Comparison of ENCODE assay signal across 10 cellular contexts in genomic region chr14:74566174-74567125, GRCh38. TPM values are rescaled to one million over a fixed set of nuclear protein-coding genes. Genes with fewer than 3 reads are reported as not detected.
DNase-seq lines count a peak whose midpoint lies in the region; ATAC-seq and TF ChIP-seq lines count a peak whose summit lies in the region.
"Had no signal": no experiment of that assay in that cellular context is flagged by ENCODE, and none has a peak within 500 bp of the region (broad histone marks: within the 10 kb centered on the region; RNA-seq: fewer than 3 reads in every experiment).

No MANE protein-coding gene starts in this region.

- H3K36me3 ChIP-seq in IMR-90 (ENCODE audit: control insufficient read depth, insufficient read depth, low read length) (no peaks in the 10 kb centered on the region), mucosa of descending colon (ENCODE audit: low read depth) (no peaks in the 10 kb centered on the region), upper lobe of left lung (no peaks in the 10 kb centered on the region)

- TF ChIP-seq CTCF in IMR-90 (conservative IDR thresholded peaks at IDR 0.05; ENCODE audit: low read depth, low read length) (no peak), coronary artery (IDR thresholded peaks at IDR 0.05) (no peak), mucosa of descending colon (IDR thresholded peaks at IDR 0.05) (no peak), upper lobe of left lung (IDR thresholded peaks at IDR 0.05) (no peak)

- peak overlapping the region; percentile 50 for H4K91ac ChIP-seq in IMR-90 (ENCODE audit: insufficient read depth, low read depth, low read length)

- no peak for TF ChIP-seq EP300 in upper lobe of left lung (IDR thresholded peaks at IDR 0.05)

- intact Hi-C loops in IMR-90 (cut with micrococcal nuclease) = no loop called here
- intact Hi-C loops in mucosa of descending colon (cut with DNase I, micrococcal nuclease) = no loop called here

- peak overlapping the region; percentile 68 for H2BK20ac ChIP-seq in IMR-90 (ENCODE audit: low read depth, low read length)

- H3K4me1 ChIP-seq in IMR-90 (ENCODE audit: control insufficient read depth, insufficient read depth, low read length) (peaks cover 42% of the 10 kb centered on the region), mucosa of descending colon (ENCODE audit: low read depth) (no peaks in the 10 kb centered on the region), upper lobe of left lung (peaks cover 29 to 55% (median 40%) of the 10 kb centered on the region in 4 donors)

- in situ Hi-C loops in IMR-90 (cut with MboI; ENCODE audit: low sequenced_read_pairs) = no loop called here

- H3K27ac ChIP-seq in IMR-90 (ENCODE audit: insufficient read depth, low read length) (peak overlapping the region; percentile 30), coronary artery (peak overlapping the region; percentile 64 to 93), upper lobe of left lung (peak overlapping the region; percentile 52 to 79 (median 64))

- H2AK9ac ChIP-seq in IMR-90 (replicated peaks; ENCODE audit: low read depth, low read length, poor library complexity) = peak overlapping the region; percentile 60

- peak overlapping the region; percentile 63 for H3K18ac ChIP-seq in IMR-90 (ENCODE audit: low read depth, low read length)

- peak overlapping the region; percentile 72; the same call in 1 of the 2 replicates for H3K23ac ChIP-seq in IMR-90 (ENCODE audit: low read depth, low read length)

- TF ChIP-seq RAD21 in IMR-90 (IDR thresholded peaks at IDR 0.05; ENCODE audit: low read length) = no peak

- no peak for ATAC-seq in IMR-90 (ENCODE audit: low read depth)
- ATAC-seq in mucosa of descending colon = peak; percentile 22
- no peak for ATAC-seq in upper lobe of left lung (ENCODE audit: low FRiP score in 2 of 2)

- peak overlapping the region in 1 of 2 experiments; percentile 68; a peak in 2 of 4 replicates for H4K8ac ChIP-seq in IMR-90 (ENCODE audit: low read depth in 2 of 2, low read length in 2 of 2)

- peak overlapping the region; percentile 87 for H2BK120ac ChIP-seq in IMR-90 (ENCODE audit: low read depth, low read length)

- WGBS in IMR-90 (ENCODE audit: extremely low coverage in 2 of 2, insufficient read length in 1 of 2), 2 experiments = 57% methylated on average over 6 of the region's 14 CpGs; no CpG with 5 or more reads in 1 of the 2 experiments
- 81 to 86% methylated on average over 12 of the region's 14 CpGs for WGBS in upper lobe of left lung, 2 donors

- H2AK5ac ChIP-seq in IMR-90 (ENCODE audit: low read depth, low read length) = peak overlapping the region; percentile 92

- H2BK5ac ChIP-seq in IMR-90 (ENCODE audit: low read depth, low read length, poor library complexity, severe bottlenecking) = peak overlapping the region; percentile 48

- POLR2A ChIA-PET in IMR-90 (lab: Charles Lee; ENCODE audit: unreplicated experiment) = no interaction called here

- H3K4me3 ChIP-seq in IMR-90 (ENCODE audit: insufficient read depth, low read depth, low read length) (no peak overlapping the region), coronary artery (peak overlapping the region; percentile 26), mucosa of descending colon (no peak overlapping the region), upper lobe of left lung (no peak overlapping the region)

- peaks cover 49% of the 10 kb centered on the region for H3K9me1 ChIP-seq in IMR-90 (ENCODE audit: insufficient read depth, low read length)

- H3K9me3 ChIP-seq in IMR-90 (ENCODE audit: control insufficient read depth, insufficient read depth, low read length) (no peaks in the 10 kb centered on the region), mucosa of descending colon (no peaks in the 10 kb centered on the region), upper lobe of left lung (no peaks in the 10 kb centered on the region)

- CTCF ChIA-PET in IMR-90 (lab: Yijun Ruan, JAX) = no interaction called here

- no peaks in the 10 kb centered on the region for H3K27me3 ChIP-seq in IMR-90 (ENCODE audit: control insufficient read depth, insufficient read depth, low read length)
- no peaks in the 10 kb centered on the region for H3K27me3 ChIP-seq in upper lobe of left lung

- no peak overlapping the region; the same call in 1 of the 2 replicates for H3K9ac ChIP-seq in IMR-90 (ENCODE audit: low read depth, low read length)

- H3K4ac ChIP-seq in IMR-90 (ENCODE audit: low read depth, low read length) = peak overlapping the region; percentile 89

- H4K20me1 ChIP-seq in IMR-90 (ENCODE audit: insufficient read depth, low read length) = no peaks in the 10 kb centered on the region; the same call in 1 of the 2 replicates

- dilution Hi-C loops in IMR-90 (cut with HindIII; ENCODE audit: low sequenced_read_pairs, unreplicated experiment) = no loop called here

- H3K14ac ChIP-seq in IMR-90 (replicated peaks; ENCODE audit: low read depth, low read length) = peak overlapping the region; percentile 72

- no peak overlapping the region for H3K56ac ChIP-seq in IMR-90 (ENCODE audit: extremely low read depth, insufficient read depth, low read length)

- peak overlapping the region; percentile 67 for H2AFZ ChIP-seq in IMR-90 (replicated peaks; ENCODE audit: low read length, poor library complexity)

- no peak for TF ChIP-seq POLR2A in IMR-90 (IDR thresholded peaks at IDR 0.05; ENCODE audit: low read depth, low read length)
- TF ChIP-seq POLR2A in upper lobe of left lung (IDR thresholded peaks at IDR 0.05) = no peak

- no peak overlapping the region for H3K4me2 ChIP-seq in IMR-90 (ENCODE audit: low read depth, low read length)

- peak overlapping the region; percentile 77; the same call in 2 of the 3 replicates for H2BK15ac ChIP-seq in IMR-90 (ENCODE audit: low read depth, low read length)

- peak overlapping the region; percentile 69 for H4K5ac ChIP-seq in IMR-90 (ENCODE audit: low read depth, low read length)

- H3K79me1 ChIP-seq in IMR-90 (ENCODE audit: low read depth in 1 of 2, low read length in 2 of 2) = peaks cover 14 to 82% of the 10 kb centered on the region in 2 experiments

- DNase-seq in IMR-90 (no peak), coronary artery (ENCODE audit: low spot score) (no peak), mucosa of descending colon (no peak), upper lobe of left lung (no peak), anterior cingulate cortex (lab: John Stamatoyannopoulos, UW) (no peak), UCSD-AML1 (lab: John Stamatoyannopoulos, UW; ENCODE audit: unreplicated experiment) (no peak), iPS-NIHi7 (ENCODE audit: extremely low spot score) (no peak)
- DNase-seq: NCI-H1048, NCI-H774, occipital lobe had no signal

- BruUV-seq in IMR-90 (replicated peaks; lab: Mats Ljungman, UMichigan) = no TSS peak

TF ChIP-seq in IMR-90, 13 proteins besides CTCF, POLR2A, EP300 and RAD21:
- no peak for TF ChIP-seq CEBPB (IDR thresholded peaks at IDR 0.05; ENCODE audit: low read depth, low read length)
- TF ChIP-seq RFX5 (IDR thresholded peaks at IDR 0.05; ENCODE audit: low read depth, low read length) = no peak
- no peak for TF ChIP-seq MXI1 (IDR thresholded peaks at IDR 0.05; ENCODE audit: borderline replicate concordance, low read depth, low read length)

RNA-seq across cellular contexts. Expression of gene LTBP2, which starts 45.6 kb away (rescaled TPM):
- 23.8 and 26.7 TPM in 2 replicates for total RNA-seq in IMR-90 (2012; rRNA removed)
- 79.3 and 81.8 TPM in 2 replicates for polyA plus RNA-seq in IMR-90 (2012; rRNA removed)
- polyA plus RNA-seq in IMR-90 (2012; cell fraction: cytosol; rRNA removed) = 49.1 and 65.1 TPM in 2 replicates
- polyA plus RNA-seq in IMR-90 (2012; cell fraction: nucleus; rRNA removed; ENCODE audit: low replicate concordance) = 57.1 and 111 TPM in 2 replicates
- total RNA-seq in mucosa of descending colon = 10 to 100 TPM in 1 of 3 donors, 1 to 10 TPM in 2; 1.7 to 10.2 (median 3.0) TPM
- 100 to 1,000 TPM in 2 of 6 donors, 10 to 100 TPM in 4; 19.7 to 136 (median 77.6) TPM for total RNA-seq in upper lobe of left lung
